Comparison of ENCODE assay signal across 1 cellular context in the genomic region with DNA sequence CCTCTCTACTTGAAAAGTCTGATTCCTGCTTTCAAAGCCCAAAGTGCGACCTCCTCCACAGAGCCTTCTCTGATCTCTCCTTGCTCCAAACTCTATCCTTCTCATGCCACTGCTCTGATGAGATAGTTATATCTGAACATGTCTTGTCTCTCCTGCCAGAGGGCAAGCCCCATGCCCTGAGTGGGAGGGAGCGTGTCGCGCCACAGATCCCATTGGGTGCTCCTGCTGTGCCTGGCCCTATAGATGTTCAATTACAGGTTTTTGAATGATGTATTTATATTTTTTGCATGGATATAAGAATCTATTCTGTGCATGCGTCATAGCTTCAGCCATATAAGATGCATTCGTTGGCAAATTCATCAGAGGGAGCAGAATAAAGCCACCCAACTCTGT.
TF ChIP-seq lines count a peak whose summit lies in the region.

No MANE protein-coding gene starts in this region.

TF ChIP-seq in IMR-90, 13 proteins besides CTCF, POLR2A, EP300 and RAD21 (continued from another document):
- TF ChIP-seq RFX5 (IDR thresholded peaks at IDR 0.05; ENCODE audit: low read depth, low read length) = no peak
- no peak for TF ChIP-seq NFE2L2 (IDR thresholded peaks at IDR 0.05; ENCODE audit: low read depth, low read length)
- no peak for TF ChIP-seq RCOR1 (IDR thresholded peaks at IDR 0.05; ENCODE audit: insufficient replicate concordance, low read length)
- TF ChIP-seq CHD1 (IDR thresholded peaks at IDR 0.05; ENCODE audit: low read depth, low read length) = no peak
- no peak for TF ChIP-seq BHLHE40 (IDR thresholded peaks at IDR 0.05; ENCODE audit: low read depth, low read length)
- TF ChIP-seq MXI1 (IDR thresholded peaks at IDR 0.05; ENCODE audit: borderline replicate concordance, low read depth, low read length) = no peak
- no peak for TF ChIP-seq CEBPB (IDR thresholded peaks at IDR 0.05; ENCODE audit: low read depth, low read length)
- TF ChIP-seq, protein P1, sequence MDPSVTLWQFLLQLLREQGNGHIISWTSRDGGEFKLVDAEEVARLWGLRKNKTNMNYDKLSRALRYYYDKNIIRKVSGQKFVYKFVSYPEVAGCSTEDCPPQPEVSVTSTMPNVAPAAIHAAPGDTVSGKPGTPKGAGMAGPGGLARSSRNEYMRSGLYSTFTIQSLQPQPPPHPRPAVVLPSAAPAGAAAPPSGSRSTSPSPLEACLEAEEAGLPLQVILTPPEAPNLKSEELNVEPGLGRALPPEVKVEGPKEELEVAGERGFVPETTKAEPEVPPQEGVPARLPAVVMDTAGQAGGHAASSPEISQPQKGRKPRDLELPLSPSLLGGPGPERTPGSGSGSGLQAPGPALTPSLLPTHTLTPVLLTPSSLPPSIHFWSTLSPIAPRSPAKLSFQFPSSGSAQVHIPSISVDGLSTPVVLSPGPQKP (IDR thresholded peaks at IDR 0.05; ENCODE audit: borderline replicate concordance, low read depth, low read length) = no peak
- TF ChIP-seq MAFK (IDR thresholded peaks at IDR 0.05; ENCODE audit: low read depth, low read length) = no peak
- no peak for TF ChIP-seq FOS (IDR thresholded peaks at IDR 0.05; ENCODE audit: low read depth, low read length)
